15 cellular contexts compared by ENCODE assay signal in the genomic region with DNA sequence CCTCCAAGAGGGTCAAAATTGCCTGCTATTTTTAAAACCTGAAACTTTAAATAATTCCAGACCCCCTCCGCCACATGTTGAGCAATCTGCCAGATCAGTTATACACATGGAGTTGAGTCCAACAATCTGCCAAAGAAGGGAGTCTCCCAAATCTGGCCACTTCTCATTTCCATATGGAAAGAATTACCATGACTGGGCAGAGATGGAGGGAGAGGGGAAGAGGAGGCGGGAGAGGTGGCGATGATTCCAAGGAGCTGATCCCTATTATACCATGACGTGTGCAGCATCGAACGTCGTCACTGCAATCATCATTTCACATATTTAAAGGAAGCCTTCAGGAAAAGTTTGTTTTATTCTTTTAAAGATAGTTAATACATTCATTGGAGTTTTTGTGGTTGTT.
DNase-seq lines count a peak whose midpoint lies in the region; ATAC-seq and TF ChIP-seq lines count a peak whose summit lies in the region.
"Had no signal": no experiment of that assay in that cellular context is flagged by ENCODE, and none has a peak within 500 bp of the region (broad histone marks: within the 10 kb centered on the region; RNA-seq: fewer than 3 reads in every experiment).

No MANE protein-coding gene starts in this region.

- H2AFZ ChIP-seq in PC-3 (ENCODE audit: low read length) = no peak overlapping the region

- no peaks in the 10 kb centered on the region for H3K9me3 ChIP-seq in PC-3 (ENCODE audit: low read length)

- no peaks in the 10 kb centered on the region for H3K9me2 ChIP-seq in PC-3 (replicated peaks; ENCODE audit: low read length)

- CTCF ChIA-PET in PC-3 (lab: Charles Lee) = no interaction called here

- H3K4me1 ChIP-seq in PC-3 (ENCODE audit: insufficient read depth, low read length) = peaks cover 7% of the 10 kb centered on the region; the same call in 1 of the 2 replicates

- peak; percentile 77 for DNase-seq in AG10803 (ENCODE audit: low read depth)
- peak; percentile 56 for DNase-seq in HFF-Myc (ENCODE audit: extremely low read depth, low read depth)
- DNase-seq in epidermal melanocyte (ENCODE audit: insufficient read length, low spot score) = peak; percentile 19
- DNase-seq in foreskin fibroblast = peak; percentile 46 to 77
- no peak for DNase-seq in NCI-H2107 treated with DMSO at 0.1 percent for 48 hours (lab: John Stamatoyannopoulos, UW; ENCODE audit: unreplicated experiment)
- no peak for DNase-seq in PC-3
- DNase-seq in activated T-cell treated with anti-CD3 and anti-CD28 coated beads, Interleukin-2, amount 50 U/mL, for 1 hour = no peak
- DNase-seq: Calu3; CD4-positive, alpha-beta memory T cell; DMS79 treated with DMSO at 0.1 percent for 48 hours; NCI-H1092; NCI-H446 treated with DMSO at 0.1 percent for 48 hours; NCI-H82; SW 1271 had no signal

- TF ChIP-seq CTCF in AG10803 (conservative IDR thresholded peaks at IDR 0.05; ENCODE audit: low read length) (no peak), HFF-Myc (IDR thresholded peaks at IDR 0.05; ENCODE audit: low read depth, low read length, missing control alignments) (no peak), foreskin fibroblast (IDR thresholded peaks at IDR 0.05; ENCODE audit: low read depth, low read length) (no peak), PC-3 (conservative IDR thresholded peaks at IDR 0.05; ENCODE audit: low read depth, low read length) (no peak)

- no peak overlapping the region for H3K4me2 ChIP-seq in PC-3 (ENCODE audit: low read length)
- H3K4me2 ChIP-seq: KMS-11 had no signal

- no peaks in the 10 kb centered on the region for H4K20me1 ChIP-seq in PC-3 (ENCODE audit: low read length)

- intact Hi-C loops in PC-3 (cut with micrococcal nuclease) = no loop called here

- ATAC-seq in PC-3 = no peak

- BruUV-seq in PC-3 (replicated peaks; lab: Mats Ljungman, UMichigan) = no TSS peak

- H3K27ac ChIP-seq in PC-3 (ENCODE audit: low read length) = no peak overlapping the region
- H3K27ac ChIP-seq: KMS-11 had no signal

- no peak overlapping the region for H3K9ac ChIP-seq in PC-3 (ENCODE audit: low read length)
- H3K9ac ChIP-seq: KMS-11 had no signal

- H3K36me3 ChIP-seq in PC-3 (ENCODE audit: low read depth, low read length) = no peaks in the 10 kb centered on the region

- H3K79me2 ChIP-seq in PC-3 (ENCODE audit: low read length) = no peaks in the 10 kb centered on the region

- H3K4me3 ChIP-seq in AG10803 (ENCODE audit: low read length) (no peak overlapping the region), HFF-Myc (replicated peaks; ENCODE audit: low read depth, low read length) (no peak overlapping the region), foreskin fibroblast (ENCODE audit: low read depth in 1 of 2, low read length in 2 of 2) (no peak overlapping the region), PC-3 (ENCODE audit: low read length) (no peak overlapping the region)

- no peaks in the 10 kb centered on the region for H3K27me3 ChIP-seq in PC-3 (ENCODE audit: low read length)

- POLR2A ChIA-PET in PC-3 (lab: Charles Lee; ENCODE audit: unreplicated experiment) = no interaction called here

- H3F3A ChIP-seq in PC-3 (ENCODE audit: low read length, unreplicated experiment) = no peaks in the 10 kb centered on the region

Comparison
In these comparisons a context has a peak if more than half of its experiments do, and no peak if none do; other contexts are left out.
1. DNase-seq: peak in AG10803 (single experiment), HFF-Myc (single experiment), epidermal melanocyte (single experiment) and foreskin fibroblast (2 of 2); none in NCI-H2107 treated with DMSO at 0.1 percent for 48 hours (single experiment), PC-3 (single experiment) and activated T-cell treated with anti-CD3 and anti-CD28 coated beads, Interleukin-2, amount 50 U/mL, for 1 hour (single experiment).